8 cellular contexts compared by ENCODE assay signal in the genomic region with DNA sequence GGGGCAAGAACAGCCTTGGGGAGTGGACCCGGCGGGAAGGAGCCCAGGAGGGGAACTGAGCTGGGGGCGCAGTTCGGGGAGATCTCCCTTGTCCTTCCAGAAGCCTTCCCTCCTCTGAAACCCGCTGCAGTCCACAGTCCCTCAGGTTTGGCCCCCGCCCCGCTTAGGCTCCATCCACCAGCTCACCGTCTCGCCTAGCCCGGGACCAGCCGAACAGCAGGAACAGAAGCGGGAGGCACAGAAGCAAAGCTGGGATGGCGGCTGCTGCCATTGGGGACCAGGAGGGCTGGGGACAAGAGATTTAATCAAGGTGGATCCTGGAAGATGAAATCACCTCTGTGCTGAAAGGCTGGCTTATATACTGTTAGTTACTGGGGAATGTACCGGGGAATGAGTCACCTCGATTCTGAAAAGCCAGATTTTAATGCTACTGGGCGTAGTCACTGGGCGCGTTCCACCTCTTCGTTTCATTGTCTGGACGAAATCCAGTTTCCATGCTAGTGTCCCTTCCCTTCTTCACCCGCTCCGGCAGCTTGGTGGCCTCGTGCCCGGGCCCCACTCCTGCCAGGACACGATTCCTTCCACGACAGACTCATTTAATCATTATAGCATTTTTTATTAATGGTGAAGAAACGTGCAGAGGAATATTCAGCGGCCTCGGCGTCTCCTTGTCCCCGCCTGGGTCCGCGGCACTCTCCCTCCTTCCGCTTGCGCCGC. TPM values are rescaled to one million over a fixed set of nuclear protein-coding genes. Genes with fewer than 3 reads are reported as not detected.
A peak's percentile ranks its signal among the peaks of the same experiment; 100 is the strongest.
DNase-seq lines count a peak whose midpoint lies in the region; ATAC-seq, FAIRE-seq and TF ChIP-seq lines count a peak whose summit lies in the region.

A gene with protein sequence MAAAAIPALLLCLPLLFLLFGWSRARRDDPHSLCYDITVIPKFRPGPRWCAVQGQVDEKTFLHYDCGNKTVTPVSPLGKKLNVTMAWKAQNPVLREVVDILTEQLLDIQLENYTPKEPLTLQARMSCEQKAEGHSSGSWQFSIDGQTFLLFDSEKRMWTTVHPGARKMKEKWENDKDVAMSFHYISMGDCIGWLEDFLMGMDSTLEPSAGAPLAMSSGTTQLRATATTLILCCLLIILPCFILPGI (minus strand): TSS at position 332 of the 717 bp plus-strand sequence. CDS start 61 bp downstream, at position 271.

- no peak for TF ChIP-seq POLR2A in breast epithelium (IDR thresholded peaks at IDR 0.05)

- ATAC-seq in HG02610 (IDR thresholded peaks at IDR 0.05; ENCODE audit: unreplicated experiment) (peak; percentile 70), lung (ENCODE audit: insufficient read depth, low FRiP score) (peak; percentile 44), HG03025 (IDR thresholded peaks at IDR 0.05; ENCODE audit: low FRiP score, unreplicated experiment) (no peak)

- no peak for TF ChIP-seq CTCF in A673 (conservative IDR thresholded peaks at IDR 0.05; ENCODE audit: low read depth, low read length)
- no peak for TF ChIP-seq CTCF in breast epithelium (IDR thresholded peaks at IDR 0.05)
- no peak for TF ChIP-seq CTCF in lung (IDR thresholded peaks at IDR 0.05; ENCODE audit: control extremely low read depth, extremely low read depth)

- peaks cover 16% of the 10 kb centered on the region for H3K27me3 ChIP-seq in A673 (replicated peaks; ENCODE audit: insufficient read depth, low read depth, low read length, poor library complexity)
- peaks cover 0 to 14% of the 10 kb centered on the region in 2 donors for H3K27me3 ChIP-seq in breast epithelium
- H3K27me3 ChIP-seq in lung (ENCODE audit: control insufficient read depth, insufficient read depth) = no peaks in the 10 kb centered on the region

- no TSS peak for BruUV-seq in A673 (replicated peaks; lab: Mats Ljungman, UMichigan)

- CTCF ChIA-PET in A673 (lab: Charles Lee) = no interaction called here

- H3K27ac ChIP-seq in A673 (ENCODE audit: low read depth, low read length, poor library complexity, severe bottlenecking) (no peak within 1 kb of the TSS), breast epithelium (no peak within 1 kb of the TSS), lung (ENCODE audit: low read depth in 1 of 2, low read length in 1 of 2) (no peak within 1 kb of the TSS)

- intact Hi-C loops in A673 (cut with micrococcal nuclease; ENCODE audit: unreplicated experiment) = no loop called here
- intact Hi-C loops in breast epithelium (cut with DNase I; ENCODE audit: low total_unique reads) = no loop called here

- H3K36me3 ChIP-seq in A673 (ENCODE audit: insufficient read depth, low read length, poor library complexity, severe bottlenecking) = no peaks in the 10 kb centered on the region
- H3K36me3 ChIP-seq in breast epithelium = no peaks in the 10 kb centered on the region
- no peaks in the 10 kb centered on the region for H3K36me3 ChIP-seq in lung (ENCODE audit: control insufficient read depth in 2 of 2, insufficient read depth in 2 of 2, low read length in 2 of 2)

- H3K4me3 ChIP-seq in A673 (ENCODE audit: low read depth, low read length, poor library complexity, severe bottlenecking) (peak within 1 kb of the TSS; percentile 21), breast epithelium (peak within 1 kb of the TSS; percentile 16 to 61 (median 33)), lung (no peak within 1 kb of the TSS)

- 9 to 10% methylated on average over 36 of the region's 36 CpGs for WGBS in lung, 2 donors

- DNase-seq in A673 (ENCODE audit: low spot score) (peak; percentile 23), breast epithelium (ENCODE audit: low spot score in 2 of 2) (peak in 1 of 2 donors; percentile 53), lung (ENCODE audit: low spot score) (peak; percentile 41), MV-4-11 (lab: John Stamatoyannopoulos, UW) (no peak), GM19239 (ENCODE audit: insufficient read length, low spot score) (no peak), NCI-H1930 (lab: John Stamatoyannopoulos, UW) (no peak)

- peaks cover 8% of the 10 kb centered on the region for H3K4me1 ChIP-seq in A673 (ENCODE audit: insufficient read depth, low read length, poor library complexity, severe bottlenecking)
- peaks cover 3 to 7% of the 10 kb centered on the region in 2 donors for H3K4me1 ChIP-seq in breast epithelium
- H3K4me1 ChIP-seq in lung (ENCODE audit: control insufficient read depth in 2 of 2, insufficient read depth in 2 of 2, low read length in 2 of 2) = peaks cover 0 to 8% of the 10 kb centered on the region in 2 donors

- FAIRE-seq in GM19239 (lab: Jason Lieb, UNC) = no peak

- POLR2A ChIA-PET in A673 (lab: Charles Lee; ENCODE audit: low non-redundant PET) = no interaction called here

- no peaks in the 10 kb centered on the region for H3K9me3 ChIP-seq in A673 (ENCODE audit: low read depth, low read length, poor library complexity, severe bottlenecking)
- H3K9me3 ChIP-seq in breast epithelium = no peaks in the 10 kb centered on the region
- H3K9me3 ChIP-seq in lung (ENCODE audit: control insufficient read depth in 2 of 2, insufficient read depth in 1 of 2, low read length in 1 of 2) = no peaks in the 10 kb centered on the region

RNA-seq across cellular contexts. Expression of the gene that starts here (rescaled TPM):
- total RNA-seq in A673 (2021) = not detected in 2 replicates
- total RNA-seq in breast epithelium = not detected
- total RNA-seq in lung = not detected
- under 1 TPM in 1 of 2 donors, not detected in 1; 0.06 TPM for polyA plus RNA-seq in lung

Comparison
In these comparisons a context has a peak if more than half of its experiments do, and no peak if none do; other contexts are left out.
1. Peak in DNase-seq and H3K4me3 ChIP-seq in A673; RNA of the gene not detected or under 1 TPM.
2. Peak in DNase-seq and ATAC-seq in lung; RNA of the gene not detected or under 1 TPM.